ENCODE assay signal across 8 cellular contexts in genomic region chr6:87151786-87152527, GRCh38. TPM values are rescaled to one million over a fixed set of nuclear protein-coding genes. Genes with fewer than 3 reads are reported as not detected.
DNase-seq lines count a peak whose midpoint lies in the region; ATAC-seq, FAIRE-seq and TF ChIP-seq lines count a peak whose summit lies in the region.

No MANE protein-coding gene starts in this region.

- DNase-seq in DMS79 (lab: John Stamatoyannopoulos, UW) (peak; percentile 40), LHCN-M2 (ENCODE audit: low read depth) (peak; percentile 55), T-helper 9 cell (peak; percentile 53), astrocyte (ENCODE audit: low read depth) (peak; percentile 43), hippocampal formation (lab: John Stamatoyannopoulos, UW) (peak; percentile 51 to 86), sciatic nerve (ENCODE audit: low spot score) (peak; percentile 81), OCI-M2 (lab: John Stamatoyannopoulos, UW; ENCODE audit: unreplicated experiment) (no peak)

- H3K9ac ChIP-seq in astrocyte (ENCODE audit: low read length) = peak overlapping the region; percentile 71

- ATAC-seq in GM21528 (IDR thresholded peaks at IDR 0.05; ENCODE audit: low FRiP score, unreplicated experiment) (peak; percentile 39), sciatic nerve (peak; percentile 45)

- peak overlapping the region; percentile 98 for H2AFZ ChIP-seq in astrocyte (ENCODE audit: low read depth, low read length)

- no peaks in the 10 kb centered on the region for H3K36me3 ChIP-seq in astrocyte (ENCODE audit: insufficient read depth, low read length)

- H3K4me1 ChIP-seq in astrocyte (ENCODE audit: insufficient read depth, low read length) = peaks cover 15% of the 10 kb centered on the region

- peak overlapping the region; percentile 55 for H3K4me3 ChIP-seq in astrocyte (ENCODE audit: insufficient read depth, low read depth, low read length)

- peak overlapping the region; percentile 71 for H3K27ac ChIP-seq in astrocyte (ENCODE audit: low read depth, low read length)

- TF ChIP-seq CTCF in astrocyte (IDR thresholded peaks at IDR 0.05; ENCODE audit: insufficient read depth, low read depth, low read length) = no peak

- H3K36me3 Mint-ChIP-seq in astrocyte (ENCODE audit: low read depth, unreplicated experiment) = no peaks in the 10 kb centered on the region

- peaks cover 17% of the 10 kb centered on the region for H3K4me1 Mint-ChIP-seq in astrocyte (ENCODE audit: low read depth, unreplicated experiment)

- no peaks in the 10 kb centered on the region for H3K27me3 Mint-ChIP-seq in astrocyte (ENCODE audit: low read depth, unreplicated experiment)

- no peak for FAIRE-seq in astrocyte (lab: Jason Lieb, UNC)

- H4K20me1 ChIP-seq in astrocyte (ENCODE audit: insufficient read depth, low read length) = peaks cover 8% of the 10 kb centered on the region

- intact Hi-C loops in sciatic nerve (cut with DNase I) = no loop called here

- peaks cover 25% of the 10 kb centered on the region for H3K79me2 ChIP-seq in astrocyte (ENCODE audit: insufficient read depth, low read length)

- no peaks in the 10 kb centered on the region for H3K9me3 Mint-ChIP-seq in astrocyte (ENCODE audit: unreplicated experiment)

- H3K9me3 ChIP-seq in astrocyte (ENCODE audit: insufficient read depth, low read depth, low read length) = no peaks in the 10 kb centered on the region

- no peaks in the 10 kb centered on the region for H3K27me3 ChIP-seq in astrocyte (ENCODE audit: insufficient read depth, low read length)

- peak overlapping the region; percentile 97 for H3K4me2 ChIP-seq in astrocyte (ENCODE audit: low read length)

- peak overlapping the region; percentile 74 for H3K4me3 Mint-ChIP-seq in astrocyte (ENCODE audit: unreplicated experiment)

- H3K27ac Mint-ChIP-seq in astrocyte (ENCODE audit: unreplicated experiment) = peak overlapping the region; percentile 85

RNA-seq across cellular contexts. Expression of gene ZNF292, which starts 3.4 kb away (rescaled TPM):
- 16.5 and 16.9 TPM in 2 replicates for total RNA-seq in LHCN-M2 (2014; rRNA removed)
- polyA plus RNA-seq in LHCN-M2 (2012) = 3.0 TPM
- total RNA-seq in astrocyte = 26.7 and 31.5 TPM in 2 replicates
- 96.2 TPM for total RNA-seq in sciatic nerve

RNA-seq across cellular contexts. Expression of gene CGA, which starts 57.1 kb away (rescaled TPM):
- total RNA-seq in LHCN-M2 (2014; rRNA removed) (not detected in 2 replicates), astrocyte (1.5 and 2.0 TPM in 2 replicates), sciatic nerve (not detected)
- not detected for polyA plus RNA-seq in LHCN-M2 (2012)
